20 cellular contexts compared by ENCODE assay signal in the genomic region with DNA sequence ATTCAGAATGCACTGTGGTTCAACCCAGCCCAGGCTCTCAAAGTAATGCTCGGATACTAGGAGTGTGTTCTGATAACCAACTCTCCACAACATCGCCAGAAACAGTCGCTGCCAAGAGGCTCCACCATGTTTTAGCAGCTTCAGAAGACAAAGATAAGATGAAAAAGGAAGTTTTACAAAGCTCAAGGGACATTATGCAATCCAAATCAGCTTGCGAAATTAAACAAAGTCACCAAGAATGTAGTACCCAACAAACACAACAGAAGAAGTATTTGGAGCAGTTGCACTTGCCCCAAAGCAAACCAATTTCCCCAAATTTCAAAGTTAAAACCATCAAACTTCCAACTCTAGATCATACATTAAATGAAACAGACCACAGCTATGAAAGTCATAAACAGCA. TPM values are rescaled to one million over a fixed set of nuclear protein-coding genes. Genes with fewer than 3 reads are reported as not detected.
A peak's percentile ranks its signal among the peaks of the same experiment; 100 is the strongest.
DNase-seq lines count a peak whose midpoint lies in the region; TF ChIP-seq lines count a peak whose summit lies in the region.
"Had no signal": no experiment of that assay in that cellular context is flagged by ENCODE, and none has a peak within 500 bp of the region (broad histone marks: within the 10 kb centered on the region; RNA-seq: fewer than 3 reads in every experiment).

No MANE protein-coding gene starts in this region.

- DNase-seq in SIG-M5 treated with dmso at 0.1 percent for 504 hours (lab: John Stamatoyannopoulos, UW; ENCODE audit: unreplicated experiment), result peak; percentile 3
- no peak for DNase-seq in SIG-M5 (lab: John Stamatoyannopoulos, UW)
- peak; percentile 77 for DNase-seq in OCI-M1 (lab: John Stamatoyannopoulos, UW)
- peak; percentile 34 for DNase-seq in choroid plexus epithelial cell (ENCODE audit: low read depth)
- DNase-seq in activated naive CD4-positive, alpha-beta T cell treated with Interleukin-2 at 50 U/mL for 16 hours, result no peak
- no peak for DNase-seq in activated effector memory CD4-positive, alpha-beta T cell treated with Interleukin-2 at 50 U/mL for 16 hours
- DNase-seq in MCF 10A (ENCODE audit: unreplicated experiment), result no peak
- DNase-seq in activated gamma-delta T cell treated with Interleukin-2 at 50 U/mL for 16 hours, result no peak
- DNase-seq: 8988T; CD8-positive, alpha-beta T cell; H7; NCI-H1092; NCI-H146; NCI-H2081; NCI-H510A treated with DMSO at 0.1 percent for 48 hours; RPMI8226 had no signal

- no peaks in the 10 kb centered on the region for H3K36me3 Mint-ChIP-seq in MCF 10A (ENCODE audit: insufficient read depth, unreplicated experiment)
- H3K36me3 Mint-ChIP-seq: CD8-positive, alpha-beta T cell had no signal

- no peaks in the 10 kb centered on the region for H3K27me3 Mint-ChIP-seq in MCF 10A (ENCODE audit: insufficient read depth, unreplicated experiment)

- no peak overlapping the region for H3K4me3 ChIP-seq in choroid plexus epithelial cell (ENCODE audit: low read depth, low read length)
- H3K4me3 ChIP-seq: SJSA1 had no signal

- H3K27ac Mint-ChIP-seq in MCF 10A (ENCODE audit: low read depth, unreplicated experiment), result no peak overlapping the region
- H3K27ac Mint-ChIP-seq: CD8-positive, alpha-beta T cell; IgD-negative memory B cell had no signal

- H3K9me3 Mint-ChIP-seq in MCF 10A (ENCODE audit: unreplicated experiment), result no peaks in the 10 kb centered on the region
- H3K9me3 Mint-ChIP-seq: CD8-positive, alpha-beta T cell had no signal

- CTCF ChIA-PET in MCF 10A (lab: Yijun Ruan, JAX), result interaction anchor here (0.7 kb wide), 1 partner anchor 870 kb away, joined by 3 read pairs; no protein-coding TSS in a partner anchor

- intact Hi-C loops in MCF 10A (cut with micrococcal nuclease), result no loop called here

- POLR2A ChIA-PET in MCF 10A (lab: Yijun Ruan, JAX), result no interaction called here

- BruUV-seq in MCF 10A (replicated peaks; lab: Mats Ljungman, UMichigan), result no TSS peak

- H3K4me1 Mint-ChIP-seq in MCF 10A (ENCODE audit: insufficient read depth, unreplicated experiment), result no peaks in the 10 kb centered on the region
- H3K4me1 Mint-ChIP-seq: IgD-negative memory B cell had no signal

- TF ChIP-seq CTCF in choroid plexus epithelial cell (conservative IDR thresholded peaks at IDR 0.05; ENCODE audit: low read depth, low read length) (no peak), MCF 10A (IDR thresholded peaks at IDR 0.05; ENCODE audit: unreplicated experiment) (no peak)

- no peak overlapping the region for H3K4me3 Mint-ChIP-seq in MCF 10A (ENCODE audit: unreplicated experiment)
- H3K4me3 Mint-ChIP-seq: CD8-positive, alpha-beta T cell; IgD-negative memory B cell had no signal

RNA-seq across cellular contexts. Expression of a gene that starts 43.6 kb away (rescaled TPM):
- not detected in 2 replicates for total RNA-seq in MCF 10A (2022)
- total RNA-seq: HT-29, OCI-LY7, SJSA1 had no signal

Comparison
In these comparisons a context has a peak if more than half of its experiments do, and no peak if none do; other contexts are left out.
1. DNase-seq: peak in SIG-M5 treated with dmso at 0.1 percent for 504 hours (single experiment), OCI-M1 (single experiment) and choroid plexus epithelial cell (single experiment); none in SIG-M5 (single experiment), activated naive CD4-positive, alpha-beta T cell treated with Interleukin-2 at 50 U/mL for 16 hours (single experiment), activated effector memory CD4-positive, alpha-beta T cell treated with Interleukin-2 at 50 U/mL for 16 hours (single experiment), MCF 10A (single experiment) and activated gamma-delta T cell treated with Interleukin-2 at 50 U/mL for 16 hours (single experiment).